ENCODE assay signal across 24 cellular contexts in the genomic region with DNA sequence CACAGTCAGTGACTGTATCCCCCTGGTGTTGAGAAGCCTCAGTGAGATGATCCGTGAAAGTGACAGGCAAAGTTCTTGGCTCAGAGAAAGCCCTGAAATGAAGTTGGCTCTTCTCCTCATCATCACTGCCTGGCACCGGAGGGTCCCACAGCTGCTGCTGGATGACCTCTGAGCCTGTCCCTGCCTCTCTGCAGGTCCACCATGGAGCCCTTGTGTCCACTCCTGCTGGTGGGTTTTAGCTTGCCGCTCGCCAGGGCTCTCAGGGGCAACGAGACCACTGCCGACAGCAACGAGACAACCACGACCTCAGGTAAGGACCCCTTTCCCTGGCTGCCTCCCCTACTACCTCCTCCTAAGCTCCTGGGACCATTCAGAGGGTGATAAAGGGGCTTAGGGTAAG.
A peak's percentile ranks its signal among the peaks of the same experiment; 100 is the strongest.
DNase-seq lines count a peak whose midpoint lies in the region; ATAC-seq and TF ChIP-seq lines count a peak whose summit lies in the region.
"Had no signal": no experiment of that assay in that cellular context is flagged by ENCODE, and none has a peak within 500 bp of the region (broad histone marks: within the 10 kb centered on the region; RNA-seq: fewer than 3 reads in every experiment).

No MANE protein-coding gene starts in this region.

- no peak for TF ChIP-seq POLR2A in sigmoid colon (IDR thresholded peaks at IDR 0.05)

- peak overlapping the region; percentile 54 for H3K27ac Mint-ChIP-seq in activated T-helper 17 cell treated with anti-CD3 and anti-CD28 coated beads, Interleukin-2, amount 50 U/mL, for 72 hours
- H3K27ac Mint-ChIP-seq in immature natural killer cell = peak overlapping the region in 5 of 6 donors; percentile 65 to 97 (median 86)
- H3K27ac Mint-ChIP-seq in WTC11 = no peak overlapping the region
- H3K27ac Mint-ChIP-seq: HFFc6, IgD-negative memory B cell had no signal

- H3K36me3 ChIP-seq in BLaER1 treated with 17β-estradiol and CSF1 and Interleukin-3, amounts not matched to agents 10 nM and 100 nM = no peaks in the 10 kb centered on the region
- H3K36me3 ChIP-seq in sigmoid colon (no peaks in the 10 kb centered on the region), SJCRH30 (no peaks in the 10 kb centered on the region)
- H3K36me3 ChIP-seq: BLaER1 had no signal

- H3K27me3 Mint-ChIP-seq in activated T-helper 17 cell treated with anti-CD3 and anti-CD28 coated beads, Interleukin-2, amount 50 U/mL, for 72 hours = no peaks in the 10 kb centered on the region
- H3K27me3 Mint-ChIP-seq in immature natural killer cell (ENCODE audit: low read depth in 3 of 3) (peaks cover 2 to 7% (median 7%) of the 10 kb centered on the region in 3 donors), WTC11 (ENCODE audit: low read depth) (peaks cover 13% of the 10 kb centered on the region; the same call in 1 of the 2 replicates)
- H3K27me3 Mint-ChIP-seq: CD4-positive, CD25-positive, alpha-beta regulatory T cell; CD8-positive, alpha-beta memory T cell had no signal

- H3K4me1 ChIP-seq in BLaER1 treated with 17β-estradiol and CSF1 and Interleukin-3, amounts not matched to agents 10 nM and 100 nM = peaks cover 43 to 73% (median 60%) of the 10 kb centered on the region in 10 experiments
- H3K4me1 ChIP-seq in sigmoid colon (no peaks in the 10 kb centered on the region), SJCRH30 (no peaks in the 10 kb centered on the region; the same call in 1 of the 2 replicates)

- no peak for ATAC-seq in activated T-helper 17 cell treated with anti-CD3 and anti-CD28 coated beads, Interleukin-2, amount 50 U/mL, for 72 hours (replicated peaks)
- no peak for ATAC-seq in HG03457 (IDR thresholded peaks at IDR 0.05; ENCODE audit: unreplicated experiment)
- no peak for ATAC-seq in WTC11
- ATAC-seq: GM12878, HCT116, HepG2 had no signal

- intact Hi-C loops in sigmoid colon (cut with DNase I) = no loop called here

- H3K9me3 ChIP-seq in BLaER1 treated with 17β-estradiol and CSF1 and Interleukin-3, amounts not matched to agents 10 nM and 100 nM (replicated peaks in 1 of 11) = no peaks in the 10 kb centered on the region
- H3K9me3 ChIP-seq in sigmoid colon (no peaks in the 10 kb centered on the region), SJCRH30 (replicated peaks) (no peaks in the 10 kb centered on the region)
- H3K9me3 ChIP-seq: BLaER1 had no signal

- no peak overlapping the region for H3K4me3 ChIP-seq in BLaER1 treated with 17β-estradiol and CSF1 and Interleukin-3, amounts not matched to agents 10 nM and 100 nM
- H3K4me3 ChIP-seq in sigmoid colon (no peak overlapping the region), SJCRH30 (no peak overlapping the region)
- H3K4me3 ChIP-seq: BLaER1, GM12878 had no signal

- H3K4me1 Mint-ChIP-seq in activated T-helper 17 cell treated with anti-CD3 and anti-CD28 coated beads, Interleukin-2, amount 50 U/mL, for 72 hours = peaks cover 8% of the 10 kb centered on the region
- peaks cover 28 to 37% of the 10 kb centered on the region in 2 donors for H3K4me1 Mint-ChIP-seq in immature natural killer cell
- peaks cover 8% of the 10 kb centered on the region for H3K4me1 Mint-ChIP-seq in WTC11

- DNase-seq in immature natural killer cell (no peak), sigmoid colon (peak; percentile 37), T-helper 9 cell (no peak), WTC11 (ENCODE audit: low spot score) (no peak), SJCRH30 (no peak)
- DNase-seq: 8988T; CD4-positive, CD25-positive, alpha-beta regulatory T cell; CD8-positive, alpha-beta memory T cell; COR-L47; DMS 273 treated with DMSO at 0.1 percent for 48 hours; DMS53; DND-41; EL; GOT3; H7; HFFc6 had no signal

- H3K4me2 ChIP-seq in BLaER1 treated with 17β-estradiol and CSF1 and Interleukin-3, amounts not matched to agents 10 nM and 100 nM = peak overlapping the region in 9 of 11 experiments; percentile 5 to 98 (median 82); a peak in 14 of 22 replicates
- H3K4me2 ChIP-seq: BLaER1 had no signal

- no peaks in the 10 kb centered on the region for H3K36me3 Mint-ChIP-seq in activated T-helper 17 cell treated with anti-CD3 and anti-CD28 coated beads, Interleukin-2, amount 50 U/mL, for 72 hours (ENCODE audit: low read depth)
- no peaks in the 10 kb centered on the region for H3K36me3 Mint-ChIP-seq in immature natural killer cell
- H3K36me3 Mint-ChIP-seq in WTC11 = no peaks in the 10 kb centered on the region
- H3K36me3 Mint-ChIP-seq: CD4-positive, CD25-positive, alpha-beta regulatory T cell; CD8-positive, alpha-beta memory T cell; IgD-negative memory B cell had no signal

- 94 to 95% methylated on average over 8 of the region's 8 CpGs for WGBS in sigmoid colon, 2 donors

- TF ChIP-seq CTCF in sigmoid colon (IDR thresholded peaks at IDR 0.05) = no peak
- no peak for TF ChIP-seq CTCF in WTC11 (IDR thresholded peaks at IDR 0.05)

- H4K20me1 ChIP-seq in BLaER1 treated with 17β-estradiol and CSF1 and Interleukin-3, amounts not matched to agents 10 nM and 100 nM = no peaks in the 10 kb centered on the region
- H4K20me1 ChIP-seq: BLaER1 had no signal

- H3K27ac ChIP-seq in BLaER1 treated with 17β-estradiol and CSF1 and Interleukin-3, amounts not matched to agents 10 nM and 100 nM = peak overlapping the region in 5 of 11 experiments; percentile 13 to 74 (median 66); a peak in 8 of 22 replicates
- H3K27ac ChIP-seq in sigmoid colon (no peak overlapping the region), SJCRH30 (no peak overlapping the region)
- H3K27ac ChIP-seq: BLaER1 had no signal

- H3K9ac ChIP-seq in BLaER1 treated with 17β-estradiol and CSF1 and Interleukin-3, amounts not matched to agents 10 nM and 100 nM = no peak overlapping the region
- H3K9ac ChIP-seq: BLaER1 had no signal

- no peaks in the 10 kb centered on the region for H3K9me3 Mint-ChIP-seq in activated T-helper 17 cell treated with anti-CD3 and anti-CD28 coated beads, Interleukin-2, amount 50 U/mL, for 72 hours
- no peaks in the 10 kb centered on the region for H3K9me3 Mint-ChIP-seq in immature natural killer cell
- no peaks in the 10 kb centered on the region for H3K9me3 Mint-ChIP-seq in WTC11
- H3K9me3 Mint-ChIP-seq: CD8-positive, alpha-beta memory T cell; IgD-negative memory B cell had no signal

- H3K27me3 ChIP-seq in BLaER1 treated with 17β-estradiol and CSF1 and Interleukin-3, amounts not matched to agents 10 nM and 100 nM = no peaks in the 10 kb centered on the region
- no peaks in the 10 kb centered on the region for H3K27me3 ChIP-seq in sigmoid colon
- H3K27me3 ChIP-seq in SJCRH30 = no peaks in the 10 kb centered on the region
- H3K27me3 ChIP-seq: BLaER1 had no signal

- POLR2A ChIA-PET in WTC11 (lab: Charles Lee) = no interaction called here

- TF ChIP-seq EP300 in sigmoid colon (IDR thresholded peaks at IDR 0.05) = no peak

- CTCF ChIA-PET in WTC11 (lab: Charles Lee) = interaction anchor here (2.1 kb wide), 1 partner anchor 29 kb away, joined by 5 read pairs; no protein-coding TSS in a partner anchor

- no peak overlapping the region for H3K4me3 Mint-ChIP-seq in activated T-helper 17 cell treated with anti-CD3 and anti-CD28 coated beads, Interleukin-2, amount 50 U/mL, for 72 hours
- H3K4me3 Mint-ChIP-seq in immature natural killer cell (no peak overlapping the region), WTC11 (no peak overlapping the region)
- H3K4me3 Mint-ChIP-seq: CD4-positive, CD25-positive, alpha-beta regulatory T cell; HFFc6; IgD-negative memory B cell had no signal

TF ChIP-seq in WTC11, 78 proteins besides CTCF, POLR2A, EP300 and RAD21:
- TF ChIP-seq, protein P1, sequence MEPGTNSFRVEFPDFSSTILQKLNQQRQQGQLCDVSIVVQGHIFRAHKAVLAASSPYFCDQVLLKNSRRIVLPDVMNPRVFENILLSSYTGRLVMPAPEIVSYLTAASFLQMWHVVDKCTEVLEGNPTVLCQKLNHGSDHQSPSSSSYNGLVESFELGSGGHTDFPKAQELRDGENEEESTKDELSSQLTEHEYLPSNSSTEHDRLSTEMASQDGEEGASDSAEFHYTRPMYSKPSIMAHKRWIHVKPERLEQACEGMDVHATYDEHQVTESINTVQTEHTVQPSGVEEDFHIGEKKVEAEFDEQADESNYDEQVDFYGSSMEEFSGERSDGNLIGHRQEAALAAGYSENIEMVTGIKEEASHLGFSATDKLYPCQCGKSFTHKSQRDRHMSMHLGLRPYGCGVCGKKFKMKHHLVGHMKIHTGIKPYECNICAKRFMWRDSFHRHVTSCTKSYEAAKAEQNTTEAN (CRISPR knock-in tag; IDR thresholded peaks at IDR 0.05) = no peak
- TF ChIP-seq ZNF416 (CRISPR knock-in tag; IDR thresholded peaks at IDR 0.05) = no peak
- TF ChIP-seq ELF4 (CRISPR knock-in tag; IDR thresholded peaks at IDR 0.05; ENCODE audit: low read depth) = no peak
- no peak for TF ChIP-seq FOXJ3 (CRISPR knock-in tag; IDR thresholded peaks at IDR 0.05; ENCODE audit: borderline replicate concordance)
- no peak for TF ChIP-seq GTF2I (CRISPR knock-in tag; conservative IDR thresholded peaks at IDR 0.05)
- TF ChIP-seq OVOL2 (CRISPR knock-in tag; IDR thresholded peaks at IDR 0.05; ENCODE audit: borderline replicate concordance) = no peak
